ENCODE assay signal across 1 cellular context in genomic region chr4:123399638-123400358, GRCh38.
TF ChIP-seq lines count a peak whose summit lies in the region.

No MANE protein-coding gene starts in this region.

TF ChIP-seq in HepG2, 621 proteins besides CTCF, POLR2A, EP300 and RAD21 (continued from another document and continues in another):
- no peak for TF ChIP-seq THAP8 (CRISPR knock-in tag; IDR thresholded peaks at IDR 0.05; ENCODE audit: borderline replicate concordance)
- no peak for TF ChIP-seq NFE2L2 (IDR thresholded peaks at IDR 0.05; ENCODE audit: low read length)
- peak; percentile 46 for TF ChIP-seq ASH2L (IDR thresholded peaks at IDR 0.05; ENCODE audit: insufficient read length, low read depth, low read length)
- no peak for TF ChIP-seq PHF20 (CRISPR knock-in tag; IDR thresholded peaks at IDR 0.05)
- TF ChIP-seq CBFB (CRISPR knock-in tag; IDR thresholded peaks at IDR 0.05): no peak
- TF ChIP-seq ZNF136 (CRISPR knock-in tag; IDR thresholded peaks at IDR 0.05; ENCODE audit: low read depth): no peak
- 0 out of 2 replicates have a peak, but pooled peaks have one; percentile 52 for TF ChIP-seq EED (CRISPR knock-in tag; IDR thresholded peaks at IDR 0.05)
- no peak for TF ChIP-seq PPARG (CRISPR knock-in tag; conservative IDR thresholded peaks at IDR 0.05)
- TF ChIP-seq GATAD1 (CRISPR knock-in tag; IDR thresholded peaks at IDR 0.05): no peak
- 0 out of 2 replicates have a peak, but pooled peaks have one; percentile 4 for TF ChIP-seq BRD4 (CRISPR knock-in tag; IDR thresholded peaks at IDR 0.05)
- 0 out of 2 replicates have a peak, but pooled peaks have one; percentile 28 for TF ChIP-seq ZNF816 (CRISPR knock-in tag; IDR thresholded peaks at IDR 0.05; ENCODE audit: borderline replicate concordance)
- 0 out of 2 replicates have a peak, but pooled peaks have one; percentile 0 for TF ChIP-seq FOXK1 (CRISPR knock-in tag; IDR thresholded peaks at IDR 0.05; ENCODE audit: borderline replicate concordance, low read depth)
- TF ChIP-seq GPBP1L1 (CRISPR knock-in tag; IDR thresholded peaks at IDR 0.05): no peak
- TF ChIP-seq ZNF264 (CRISPR knock-in tag; IDR thresholded peaks at IDR 0.05): no peak
- TF ChIP-seq ZSCAN29 (CRISPR knock-in tag; conservative IDR thresholded peaks at IDR 0.05): 0 out of 2 replicates have a peak, but pooled peaks have one; percentile 60
- TF ChIP-seq ZNF569 (CRISPR knock-in tag; IDR thresholded peaks at IDR 0.05; ENCODE audit: borderline replicate concordance): no peak
- peak; percentile 51; the same call in 1 of the 2 replicates for TF ChIP-seq ZSCAN31 (CRISPR knock-in tag; IDR thresholded peaks at IDR 0.05; ENCODE audit: low read depth)
- no peak for TF ChIP-seq MTA1 (CRISPR knock-in tag; IDR thresholded peaks at IDR 0.05; ENCODE audit: borderline replicate concordance)
- no peak for TF ChIP-seq CAMTA2 (CRISPR knock-in tag; IDR thresholded peaks at IDR 0.05; ENCODE audit: borderline replicate concordance)
- TF ChIP-seq MBD4 (IDR thresholded peaks at IDR 0.05; ENCODE audit: borderline replicate concordance, low read length): no peak
- TF ChIP-seq SSRP1 (CRISPR knock-in tag; IDR thresholded peaks at IDR 0.05): peak; percentile 69; the same call in 1 of the 2 replicates
- TF ChIP-seq ZC3H13 (CRISPR knock-in tag; IDR thresholded peaks at IDR 0.05): no peak; the same call in 1 of the 2 replicates
- TF ChIP-seq ZNF530 (CRISPR knock-in tag; IDR thresholded peaks at IDR 0.05; ENCODE audit: low read depth): no peak
- TF ChIP-seq ZNF841 (CRISPR knock-in tag; IDR thresholded peaks at IDR 0.05; ENCODE audit: borderline replicate concordance): no peak
- peak; percentile 32 for TF ChIP-seq RBFOX2 (IDR thresholded peaks at IDR 0.05; ENCODE audit: low read depth, low read length)
- no peak for TF ChIP-seq IRX3 (CRISPR knock-in tag; IDR thresholded peaks at IDR 0.05; ENCODE audit: borderline replicate concordance, low read depth)
- no peak for TF ChIP-seq NFRKB (IDR thresholded peaks at IDR 0.05)
- no peak for TF ChIP-seq HIC2 (CRISPR knock-in tag; IDR thresholded peaks at IDR 0.05; ENCODE audit: low read depth)
- TF ChIP-seq ATM (IDR thresholded peaks at IDR 0.05; ENCODE audit: borderline replicate concordance): no peak
- TF ChIP-seq ZNF562 (CRISPR knock-in tag; IDR thresholded peaks at IDR 0.05; ENCODE audit: borderline replicate concordance): no peak
- no peak for TF ChIP-seq HDAC1 (CRISPR knock-in tag; IDR thresholded peaks at IDR 0.05)
- TF ChIP-seq MIER2 (CRISPR knock-in tag; IDR thresholded peaks at IDR 0.05): no peak
- TF ChIP-seq KIAA2018 (CRISPR knock-in tag; IDR thresholded peaks at IDR 0.05; ENCODE audit: borderline replicate concordance): no peak
- TF ChIP-seq ZNF503 (CRISPR knock-in tag; IDR thresholded peaks at IDR 0.05): no peak
- no peak for TF ChIP-seq ZNF280D (CRISPR knock-in tag; IDR thresholded peaks at IDR 0.05)
- TF ChIP-seq KAT7 (CRISPR knock-in tag; IDR thresholded peaks at IDR 0.05; ENCODE audit: borderline replicate concordance): 0 out of 2 replicates have a peak, but pooled peaks have one; percentile 8
- TF ChIP-seq RARG (CRISPR knock-in tag; IDR thresholded peaks at IDR 0.05; ENCODE audit: low read depth): no peak
- no peak for TF ChIP-seq NR1H2 (CRISPR knock-in tag; IDR thresholded peaks at IDR 0.05; ENCODE audit: borderline replicate concordance, low read depth)
- TF ChIP-seq MXD3 (CRISPR knock-in tag; IDR thresholded peaks at IDR 0.05): no peak
- no peak for TF ChIP-seq CSRNP1 (CRISPR knock-in tag; IDR thresholded peaks at IDR 0.05)
- TF ChIP-seq MYC (CRISPR knock-in tag; IDR thresholded peaks at IDR 0.05; ENCODE audit: borderline replicate concordance): no peak
- no peak for TF ChIP-seq TFAP4 (IDR thresholded peaks at IDR 0.05; ENCODE audit: borderline replicate concordance, low read depth)
- no peak for TF ChIP-seq ARID2 (CRISPR knock-in tag; IDR thresholded peaks at IDR 0.05; ENCODE audit: borderline replicate concordance)
- peak; percentile 1; the same call in 1 of the 2 replicates for TF ChIP-seq TAF1 (CRISPR knock-in tag; IDR thresholded peaks at IDR 0.05)
